Comparison of ENCODE assay signal across 9 cellular contexts in the genomic region with DNA sequence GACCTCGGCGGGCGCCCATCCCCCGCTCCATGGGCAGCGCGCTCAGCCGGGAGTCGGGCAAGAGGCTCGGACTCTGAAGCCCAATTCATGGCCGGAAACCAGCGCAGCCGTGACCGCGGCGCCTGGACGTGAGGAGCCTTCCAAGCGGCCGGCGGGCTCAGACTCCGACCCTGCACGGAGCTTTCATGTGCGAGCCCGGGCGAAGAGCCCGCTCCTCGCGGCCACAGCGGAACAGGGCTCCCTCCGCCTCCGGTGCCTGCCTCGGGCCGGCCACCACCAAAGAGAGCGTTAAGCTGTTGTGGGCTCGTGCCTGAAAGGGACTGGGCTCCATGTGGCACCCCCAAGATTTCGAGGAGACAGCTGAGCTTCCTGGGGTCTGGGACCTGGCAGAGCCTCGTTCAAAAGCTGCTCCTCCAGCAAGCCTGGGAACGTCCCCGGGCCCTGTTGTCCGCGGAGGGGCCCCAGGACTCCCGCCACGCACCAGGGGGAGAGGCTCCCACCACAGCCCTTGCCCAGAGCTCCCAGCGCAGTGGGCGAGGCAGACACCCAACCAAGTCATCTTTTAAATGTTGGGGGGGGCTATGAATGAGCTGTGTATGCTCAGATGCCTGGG. TPM values are rescaled to one million over a fixed set of nuclear protein-coding genes. Genes with fewer than 3 reads are reported as not detected.
DNase-seq lines count a peak whose midpoint lies in the region; ATAC-seq and TF ChIP-seq lines count a peak whose summit lies in the region.
"Had no signal": no experiment of that assay in that cellular context is flagged by ENCODE, and none has a peak within 500 bp of the region (broad histone marks: within the 10 kb centered on the region; RNA-seq: fewer than 3 reads in every experiment).

No MANE protein-coding gene starts in this region.

- H2BK12ac ChIP-seq in trophoblast cell (ENCODE audit: low read length), result no peak overlapping the region

- TF ChIP-seq CTCF in cardiac muscle cell (IDR thresholded peaks at IDR 0.05; ENCODE audit: low read depth, low read length) (no peak), PC-9 (conservative IDR thresholded peaks at IDR 0.05) (no peak)

- H3K18ac ChIP-seq in trophoblast cell (ENCODE audit: low read length), result no peak overlapping the region

- no peak overlapping the region for H3K9ac ChIP-seq in trophoblast cell (ENCODE audit: low read length)

- no peak overlapping the region for H2BK5ac ChIP-seq in trophoblast cell (ENCODE audit: low read depth, low read length, poor library complexity)

- H3K4me1 ChIP-seq in cardiac muscle cell (ENCODE audit: low read depth), result peaks cover 5% of the 10 kb centered on the region
- H3K4me1 ChIP-seq in trophoblast cell (ENCODE audit: control insufficient read depth in 1 of 2, insufficient read depth in 2 of 2, low read length in 2 of 2), result peaks cover 6 to 12% of the 10 kb centered on the region in 2 experiments
- no peaks in the 10 kb centered on the region for H3K4me1 ChIP-seq in PC-9 (replicated peaks; ENCODE audit: insufficient read depth)

- POLR2A ChIA-PET in PC-9 (lab: Charles Lee; ENCODE audit: unreplicated experiment), result no interaction called here

- H2AFZ ChIP-seq in trophoblast cell (ENCODE audit: insufficient read depth, low read length, poor library complexity), result no peak overlapping the region
- H2AFZ ChIP-seq in PC-9, result no peak overlapping the region

- no peaks in the 10 kb centered on the region for H3K9me2 ChIP-seq in PC-9 (ENCODE audit: insufficient read depth)

- BruUV-seq in PC-9 (replicated peaks; lab: Mats Ljungman, UMichigan), result no TSS peak

- DNase-seq in EH (ENCODE audit: low read depth) (peak; percentile 15), NCI-H748 (lab: John Stamatoyannopoulos, UW; ENCODE audit: unreplicated experiment) (peak; percentile 50), cardiac muscle cell (ENCODE audit: low read depth in 1 of 2, low spot score in 1 of 2) (peak; percentile 24 to 32), trophoblast cell (no peak), NCI-H526 treated with DMSO at 0.1 percent for 48 hours (lab: John Stamatoyannopoulos, UW) (no peak), DMS153 (lab: John Stamatoyannopoulos, UW) (no peak), PC-9 (no peak)
- DNase-seq: Karpas-422 had no signal

- H3K36me3 ChIP-seq in cardiac muscle cell (no peaks in the 10 kb centered on the region), trophoblast cell (ENCODE audit: control insufficient read depth in 1 of 2, insufficient read depth in 2 of 2, low read length in 2 of 2) (no peaks in the 10 kb centered on the region), PC-9 (ENCODE audit: low read depth) (no peaks in the 10 kb centered on the region)

- CTCF ChIA-PET in PC-9 (lab: Charles Lee), result no interaction called here

- H3K4me2 ChIP-seq in trophoblast cell (ENCODE audit: low read length) (peak overlapping the region; percentile 63), PC-9 (no peak overlapping the region)

- no peaks in the 10 kb centered on the region for H3K9me3 ChIP-seq in cardiac muscle cell (ENCODE audit: low read depth)
- H3K9me3 ChIP-seq in trophoblast cell (ENCODE audit: insufficient read depth, low read depth, low read length), result peaks cover 11% of the 10 kb centered on the region
- H3K9me3 ChIP-seq in PC-9 (ENCODE audit: insufficient read depth, low read depth), result no peaks in the 10 kb centered on the region

- H4K20me1 ChIP-seq in PC-9 (ENCODE audit: insufficient read depth), result no peaks in the 10 kb centered on the region

- no peak for ATAC-seq in HG03196 (IDR thresholded peaks at IDR 0.05; ENCODE audit: unreplicated experiment)

- no peaks in the 10 kb centered on the region for H3F3A ChIP-seq in PC-9 (ENCODE audit: insufficient read depth, low read depth)

- no peak overlapping the region for H2AK5ac ChIP-seq in trophoblast cell (ENCODE audit: low read length)

- no peak overlapping the region for H3K4ac ChIP-seq in trophoblast cell (ENCODE audit: low read depth, low read length)

- H3K79me2 ChIP-seq in trophoblast cell (ENCODE audit: control insufficient read depth, insufficient read depth, low read length, poor library complexity) (no peaks in the 10 kb centered on the region), PC-9 (ENCODE audit: low read depth) (no peaks in the 10 kb centered on the region)

- H3K27ac ChIP-seq in cardiac muscle cell (no peak overlapping the region), trophoblast cell (ENCODE audit: low read depth, low read length) (no peak overlapping the region), PC-9 (no peak overlapping the region)

- no peak overlapping the region for H3K23ac ChIP-seq in trophoblast cell (ENCODE audit: low read length)

- H3K4me3 ChIP-seq in cardiac muscle cell (peak overlapping the region; percentile 54), trophoblast cell (ENCODE audit: low read depth, low read length) (no peak overlapping the region), PC-9 (no peak overlapping the region)

- no peak overlapping the region for H2BK120ac ChIP-seq in trophoblast cell (ENCODE audit: insufficient read depth, low read length, poor library complexity)

- intact Hi-C loops in PC-9 (cut with micrococcal nuclease; ENCODE audit: unreplicated experiment), result no loop called here

- H4K91ac ChIP-seq in trophoblast cell (ENCODE audit: low read depth, low read length), result no peak overlapping the region

- H3K27me3 ChIP-seq in cardiac muscle cell, result peaks cover 98% of the 10 kb centered on the region
- peaks cover 78% of the 10 kb centered on the region for H3K27me3 ChIP-seq in trophoblast cell (ENCODE audit: insufficient read depth, low read length)
- no peaks in the 10 kb centered on the region for H3K27me3 ChIP-seq in PC-9 (ENCODE audit: insufficient read depth, low read depth)

- no peaks in the 10 kb centered on the region for H3K79me1 ChIP-seq in trophoblast cell (ENCODE audit: low read length)

- H4K12ac ChIP-seq in trophoblast cell (ENCODE audit: low read depth, low read length), result no peak overlapping the region

- H4K8ac ChIP-seq in trophoblast cell (ENCODE audit: low read depth, low read length), result no peak overlapping the region

- H3K14ac ChIP-seq in trophoblast cell (ENCODE audit: low read length), result no peak overlapping the region

- WGBS in trophoblast cell (ENCODE audit: extremely low coverage, insufficient coverage, insufficient read length), result no CpG with 5 or more reads among the region's 44 CpGs

RNA-seq across cellular contexts. Expression of a gene that starts 0.8 kb away (rescaled TPM):
- 1.5 and 2.3 TPM in 2 replicates for total RNA-seq in cardiac muscle cell
- polyA plus RNA-seq in cardiac muscle cell, result 0.47 and 1.6 TPM in 2 replicates
- polyA plus RNA-seq in trophoblast cell (2013), result 0.15 and 0.32 TPM in 2 replicates
- total RNA-seq in PC-9 (2021), result not detected in 2 replicates

Comparison
In these comparisons a context has a peak if more than half of its experiments do, and no peak if none do; other contexts are left out.
1. DNase-seq: peak in EH (single experiment), NCI-H748 (single experiment) and cardiac muscle cell (2 of 2); none in trophoblast cell (0 of 2), NCI-H526 treated with DMSO at 0.1 percent for 48 hours (single experiment), DMS153 (single experiment) and PC-9 (0 of 2).